6 cellular contexts compared by ENCODE assay signal in the genomic region with DNA sequence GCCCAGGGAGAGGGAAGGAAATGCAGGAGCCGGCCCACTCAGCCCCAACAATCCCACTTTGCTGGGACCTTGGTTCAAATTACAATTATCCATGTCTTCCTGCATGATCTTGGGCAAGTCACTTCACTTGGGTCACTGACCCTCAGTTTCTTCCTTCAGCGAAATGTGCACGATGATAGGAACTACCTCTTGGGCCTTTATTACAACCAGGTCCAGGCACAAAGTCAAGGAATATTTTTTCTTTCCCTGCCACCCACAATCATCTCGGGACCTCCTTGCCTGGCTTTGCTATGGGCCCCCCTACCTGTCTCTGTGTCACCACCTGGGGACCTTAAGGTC. TPM values are rescaled to one million over a fixed set of nuclear protein-coding genes. Genes with fewer than 3 reads are reported as not detected.
A peak's percentile ranks its signal among the peaks of the same experiment; 100 is the strongest.
DNase-seq lines count a peak whose midpoint lies in the region; ATAC-seq, FAIRE-seq and TF ChIP-seq lines count a peak whose summit lies in the region.

No MANE protein-coding gene starts in this region.

- peak overlapping the region; percentile 80 for H3K4me2 ChIP-seq in GM23248 (ENCODE audit: unreplicated experiment)

- peaks cover 11% of the 10 kb centered on the region for H3K27me3 Mint-ChIP-seq in nephron progenitor cell (ENCODE audit: low read depth, poor library complexity)

- H3K4me3 Mint-ChIP-seq in nephron progenitor cell, result peak overlapping the region; percentile 74

- H4K20me1 ChIP-seq in GM23248 (ENCODE audit: insufficient read depth), result no peaks in the 10 kb centered on the region

- H3K36me3 Mint-ChIP-seq in nephron progenitor cell (ENCODE audit: low read depth), result peaks cover 16% of the 10 kb centered on the region

- H3K36me3 ChIP-seq in GM23248 (ENCODE audit: low read depth) (no peaks in the 10 kb centered on the region), body of pancreas (replicated peaks in 1 of 2; ENCODE audit: insufficient read depth in 1 of 2, low read depth in 2 of 2) (peaks cover 0 to 2% of the 10 kb centered on the region in 2 donors)

- WGBS in GM23248 (ENCODE audit: low coverage in 1 of 2, low lambda C conversion rate in 2 of 2, missing lambda C conversion rate in 2 of 2), 2 experiments, result 6 to 18% methylated on average over 4 of the region's 4 CpGs
- WGBS in body of pancreas, 2 donors, result 27 to 29% methylated on average over 4 of the region's 4 CpGs
- WGBS in lower leg skin, 2 donors, result 19 to 25% methylated on average over 4 of the region's 4 CpGs

- no peaks in the 10 kb centered on the region for H3K79me2 ChIP-seq in GM23248 (ENCODE audit: insufficient read depth)

- no peak for FAIRE-seq in GM12891 (lab: Jason Lieb, UNC)

- DNase-seq in GM23248, result no peak
- DNase-seq in body of pancreas, result no peak
- no peak for DNase-seq in nephron progenitor cell
- DNase-seq in NCI-H2081 (lab: John Stamatoyannopoulos, UW), result no peak
- DNase-seq in lower leg skin (ENCODE audit: low spot score in 2 of 2), result no peak
- no peak for DNase-seq in GM12891 (ENCODE audit: insufficient read length, low spot score)

- peaks cover 3% of the 10 kb centered on the region; the same call in 1 of the 2 replicates for H3F3A ChIP-seq in GM23248 (ENCODE audit: insufficient read depth)

- no peak for TF ChIP-seq CTCF in body of pancreas (IDR thresholded peaks at IDR 0.05)
- no peak for TF ChIP-seq CTCF in nephron progenitor cell (IDR thresholded peaks at IDR 0.05)
- no peak for TF ChIP-seq CTCF in lower leg skin (IDR thresholded peaks at IDR 0.05)

- no peaks in the 10 kb centered on the region for H3K9me2 ChIP-seq in GM23248 (ENCODE audit: insufficient read depth)

- TF ChIP-seq POLR2A in body of pancreas (IDR thresholded peaks at IDR 0.05), result no peak
- TF ChIP-seq POLR2A in lower leg skin (IDR thresholded peaks at IDR 0.05), result no peak
- no peak for TF ChIP-seq POLR2A in GM12891 (IDR thresholded peaks at IDR 0.05; ENCODE audit: low read depth, low read length)

- intact Hi-C loops in body of pancreas (cut with DNase I) (no loop called here), lower leg skin (cut with DNase I; ENCODE audit: low total_unique reads) (no loop called here)

- H3K4me1 Mint-ChIP-seq in nephron progenitor cell, result peaks cover 33% of the 10 kb centered on the region

- no peaks in the 10 kb centered on the region for H3K27me3 ChIP-seq in GM23248 (replicated peaks; ENCODE audit: insufficient read depth)
- H3K27me3 ChIP-seq in body of pancreas, result no peaks in the 10 kb centered on the region

- in situ Hi-C loops in GM23248 (cut with MboI), result no loop called here

- H3K9me3 ChIP-seq in GM23248 (ENCODE audit: low read depth) (no peaks in the 10 kb centered on the region), body of pancreas (no peaks in the 10 kb centered on the region)

- no peaks in the 10 kb centered on the region for H3K9me3 Mint-ChIP-seq in nephron progenitor cell

- H3K4me1 ChIP-seq in GM23248 (ENCODE audit: insufficient read depth) (peaks cover 9% of the 10 kb centered on the region), body of pancreas (peaks cover 18% of the 10 kb centered on the region)

- H2AFZ ChIP-seq in GM23248, result peak overlapping the region; percentile 89

- H3K27ac ChIP-seq in GM23248 (no peak overlapping the region), body of pancreas (peak overlapping the region; percentile 75 to 87 (median 84))

- peak overlapping the region; percentile 69 for H3K9ac ChIP-seq in GM23248

- peak overlapping the region; percentile 68 for H3K4me3 ChIP-seq in GM23248
- H3K4me3 ChIP-seq in body of pancreas, result peak overlapping the region in 1 of 2 donors; percentile 44
- H3K4me3 ChIP-seq in lower leg skin (ENCODE audit: low read depth, poor library complexity, severe bottlenecking), result no peak overlapping the region

- H3K27ac Mint-ChIP-seq in nephron progenitor cell, result no peak overlapping the region

- ATAC-seq in body of pancreas, result no peak

TF ChIP-seq in GM12891, 5 proteins besides CTCF, POLR2A, EP300 and RAD21:
- TF ChIP-seq POLR2AphosphoS5 (IDR thresholded peaks at IDR 0.05; ENCODE audit: low read depth, low read length), result no peak
- no peak for TF ChIP-seq POU2F2 (IDR thresholded peaks at IDR 0.05; ENCODE audit: low read depth, low read length)
- no peak for TF ChIP-seq TAF1 (IDR thresholded peaks at IDR 0.05; ENCODE audit: low read depth, low read length)
- no peak for TF ChIP-seq PAX5 (IDR thresholded peaks at IDR 0.05; ENCODE audit: insufficient read depth, low read length, severe bottlenecking)
- no peak for TF ChIP-seq SPI1 (IDR thresholded peaks at IDR 0.05; ENCODE audit: low read depth, low read length)

RNA-seq across cellular contexts. Expression of gene PLTP, which starts 0.4 kb away (rescaled TPM):
- total RNA-seq in GM23248 (2014; rRNA removed; shearing (Covaris generic)), result 14.5 and 22.6 TPM in 2 replicates
- polyA plus RNA-seq in GM23248 (2016; fragmentation: Nextera tagmentation; extraction: Ambion mirVana), result 24.4 and 25.7 TPM in 2 replicates
- total RNA-seq in body of pancreas, result 100 to 1,000 TPM; 109 to 198 TPM
- 100 to 1,000 TPM in 1 of 4 donors, 10 to 100 TPM in 3; 37.4 to 114 (median 83.2) TPM for total RNA-seq in lower leg skin
- 11.5 TPM for polyA plus RNA-seq in GM12891 (2012; ENCODE audit: low read depth, missing spikeins)

RNA-seq across cellular contexts. Expression of gene CTSA, which starts 21.2 kb away (rescaled TPM):
- 154 and 176 TPM in 2 replicates for total RNA-seq in GM23248 (2014; rRNA removed; shearing (Covaris generic))
- 303 and 321 TPM in 2 replicates for polyA plus RNA-seq in GM23248 (2016; fragmentation: Nextera tagmentation; extraction: Ambion mirVana)
- total RNA-seq in body of pancreas (10 to 100 TPM; 41.0 to 43.8 TPM), lower leg skin (100 to 1,000 TPM in 3 of 4 donors, 10 to 100 TPM in 1; 89.1 to 122 (median 111) TPM)
- 34.7 TPM for polyA plus RNA-seq in GM12891 (2012; ENCODE audit: low read depth, missing spikeins)

RNA-seq across cellular contexts. Expression of gene NEURL2, which starts 21.3 kb away (rescaled TPM):
- total RNA-seq in GM23248 (2014; rRNA removed; shearing (Covaris generic)), result 4.3 and 8.3 TPM in 2 replicates
- 1.4 and 2.1 TPM in 2 replicates for polyA plus RNA-seq in GM23248 (2016; fragmentation: Nextera tagmentation; extraction: Ambion mirVana)
- 1 to 10 TPM; 3.3 to 5.2 TPM for total RNA-seq in body of pancreas
- total RNA-seq in lower leg skin, result 10 to 100 TPM in 2 of 4 donors, 1 to 10 TPM in 2; 6.5 to 12.9 (median 9.5) TPM
- polyA plus RNA-seq in GM12891 (2012; ENCODE audit: low read depth, missing spikeins), result 2.6 TPM

RNA-seq across cellular contexts. Expression of gene PCIF1, which starts 22.2 kb away (rescaled TPM):
- 4.2 and 5.3 TPM in 2 replicates for total RNA-seq in GM23248 (2014; rRNA removed; shearing (Covaris generic))
- 23.8 and 24.3 TPM in 2 replicates for polyA plus RNA-seq in GM23248 (2016; fragmentation: Nextera tagmentation; extraction: Ambion mirVana)
- 10 to 100 TPM; 20.2 to 28.7 TPM for total RNA-seq in body of pancreas
- 10 to 100 TPM; 34.5 to 63.2 (median 41.3) TPM for total RNA-seq in lower leg skin
- 21.5 TPM for polyA plus RNA-seq in GM12891 (2012; ENCODE audit: low read depth, missing spikeins)

RNA-seq across cellular contexts. Expression of gene SPATA25, which starts 24.9 kb away (rescaled TPM):
- total RNA-seq in GM23248 (2014; rRNA removed; shearing (Covaris generic)), result not detected in 2 replicates
- 0.27 TPM in 1 of 2 replicates, not detected in the other for polyA plus RNA-seq in GM23248 (2016; fragmentation: Nextera tagmentation; extraction: Ambion mirVana)
- total RNA-seq in body of pancreas (1 to 10 TPM; 1.3 to 2.6 TPM), lower leg skin (1 to 10 TPM in 2 of 4 donors, under 1 TPM in 2; 0.59 to 3.6 (median 1.8) TPM)
- 0.62 TPM for polyA plus RNA-seq in GM12891 (2012; ENCODE audit: low read depth, missing spikeins)
